10 cellular contexts compared by ENCODE assay signal in the genomic region with DNA sequence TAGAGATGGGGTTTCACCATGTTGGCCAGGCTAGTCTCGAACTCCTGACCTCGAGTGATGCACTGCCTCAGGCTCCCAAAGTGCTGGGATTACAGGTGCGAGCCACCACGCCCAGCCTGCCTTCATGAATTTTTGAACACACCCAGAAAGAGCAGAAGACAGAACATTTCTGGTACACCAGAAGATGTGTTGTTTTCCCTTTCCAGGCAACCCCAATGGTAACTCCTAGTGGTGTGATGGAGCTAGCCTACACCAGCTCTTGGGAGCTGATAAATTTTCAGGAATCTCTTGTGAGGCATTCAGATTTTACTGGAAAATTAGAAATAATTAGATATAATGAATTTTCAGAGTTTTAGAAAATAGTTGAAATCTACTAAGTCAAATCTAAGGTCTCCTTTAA. TPM values are rescaled to one million over a fixed set of nuclear protein-coding genes. Genes with fewer than 3 reads are reported as not detected.
DNase-seq lines count a peak whose midpoint lies in the region; ATAC-seq and TF ChIP-seq lines count a peak whose summit lies in the region.
"Had no signal": no experiment of that assay in that cellular context is flagged by ENCODE, and none has a peak within 500 bp of the region (broad histone marks: within the 10 kb centered on the region; RNA-seq: fewer than 3 reads in every experiment).

No MANE protein-coding gene starts in this region.

- in situ Hi-C loops in HAP-1 (cut with MboI; ENCODE audit: low sequenced_read_pairs): no loop called here

- H3K36me3 Mint-ChIP-seq in Calu3 (ENCODE audit: insufficient read depth, unreplicated experiment) (peaks cover 20% of the 10 kb centered on the region), progenitor cell of endocrine pancreas (ENCODE audit: insufficient read depth) (no peaks in the 10 kb centered on the region)

- H3K4me1 ChIP-seq in ACC112 (ENCODE audit: control insufficient read depth, insufficient read depth, low read length, unreplicated experiment) (no peaks in the 10 kb centered on the region), HAP-1 (peaks cover 9% of the 10 kb centered on the region), ascending aorta (peaks cover 0 to 12% of the 10 kb centered on the region in 2 donors)

- H3K36me3 ChIP-seq in ACC112 (ENCODE audit: insufficient read depth, low read length): no peaks in the 10 kb centered on the region
- no peaks in the 10 kb centered on the region for H3K36me3 ChIP-seq in HAP-1 (replicated peaks)
- no peaks in the 10 kb centered on the region for H3K36me3 ChIP-seq in ascending aorta

- DNase-seq in HAP-1 (ENCODE audit: low spot score in 2 of 2) (no peak), ascending aorta (ENCODE audit: low spot score in 2 of 2) (no peak), myocyte (ENCODE audit: low read depth) (peak; percentile 6), Calu3 (no peak), COLO829 (ENCODE audit: low spot score) (no peak), progenitor cell of endocrine pancreas (ENCODE audit: low spot score, unreplicated experiment) (no peak)
- DNase-seq: SIG-M5; stimulated activated CD4-positive, alpha-beta T cell treated with anti-CD3 and anti-CD28 coated beads, Interleukin-2, amount 100 ng/mL, for 48 hours had no signal

- intact Hi-C loops in ascending aorta (cut with DNase I): loop anchor here (10.0 kb wide), 1 partner anchor 560 kb away; no protein-coding TSS in a partner anchor
- intact Hi-C loops in Calu3 (cut with micrococcal nuclease; ENCODE audit: unreplicated experiment): loop anchor here (5.0 to 10.0 kb wide), 2 partner anchors 63 to 560 kb away; no protein-coding TSS in a partner anchor

- peaks cover 19% of the 10 kb centered on the region for H3K79me2 ChIP-seq in ACC112 (ENCODE audit: control insufficient read depth, insufficient read depth, low read length, unreplicated experiment)

- H3K4me3 ChIP-seq in ACC112 (ENCODE audit: low read depth, low read length) (peak overlapping the region; percentile 87), HAP-1 (peak overlapping the region; percentile 43), ascending aorta (peak overlapping the region; percentile 85 to 86)

- no peak overlapping the region for H3K4me3 Mint-ChIP-seq in Calu3 (ENCODE audit: low read depth, unreplicated experiment)
- H3K4me3 Mint-ChIP-seq in progenitor cell of endocrine pancreas (ENCODE audit: low read depth): no peak overlapping the region

- CTCF ChIA-PET in Calu3 (lab: Charles Lee): no interaction called here

- H3K27me3 ChIP-seq in ACC112 (ENCODE audit: insufficient read depth, low read length): 0 out of 2 replicates have a peak, but pooled peaks cover 5% of the 10 kb centered on the region
- peaks cover 2% of the 10 kb centered on the region; the same call in 1 of the 2 replicates for H3K27me3 ChIP-seq in HAP-1 (ENCODE audit: low read depth)
- no peaks in the 10 kb centered on the region for H3K27me3 ChIP-seq in ascending aorta

- BruUV-seq in Calu3 (replicated peaks; lab: Mats Ljungman, UMichigan): no TSS peak

- TF ChIP-seq CTCF in ascending aorta (IDR thresholded peaks at IDR 0.05) (no peak), Calu3 (IDR thresholded peaks at IDR 0.05; ENCODE audit: unreplicated experiment) (no peak), progenitor cell of endocrine pancreas (IDR thresholded peaks at IDR 0.05; ENCODE audit: unreplicated experiment) (no peak)

- no peaks in the 10 kb centered on the region for H3K9me3 Mint-ChIP-seq in Calu3 (ENCODE audit: low read depth, unreplicated experiment)
- no peaks in the 10 kb centered on the region for H3K9me3 Mint-ChIP-seq in progenitor cell of endocrine pancreas (ENCODE audit: low read depth)

- peaks cover 24% of the 10 kb centered on the region for H3K27me3 Mint-ChIP-seq in Calu3 (ENCODE audit: unreplicated experiment)
- H3K27me3 Mint-ChIP-seq in progenitor cell of endocrine pancreas: peaks cover 23% of the 10 kb centered on the region

- H3K9me3 ChIP-seq in HAP-1 (0 out of 2 replicates have a peak, but pooled peaks cover 3% of the 10 kb centered on the region), ascending aorta (no peaks in the 10 kb centered on the region)

- H3K27ac Mint-ChIP-seq in Calu3 (ENCODE audit: unreplicated experiment) (no peak overlapping the region), progenitor cell of endocrine pancreas (no peak overlapping the region)

- H3K27ac ChIP-seq in ACC112 (ENCODE audit: low read depth, low read length): no peak overlapping the region
- peak overlapping the region in 1 of 2 donors; percentile 98 for H3K27ac ChIP-seq in ascending aorta

- ATAC-seq in HG03469 (IDR thresholded peaks at IDR 0.05; ENCODE audit: unreplicated experiment): no peak

- H3K4me1 Mint-ChIP-seq in Calu3 (ENCODE audit: low read depth, unreplicated experiment) (no peaks in the 10 kb centered on the region), progenitor cell of endocrine pancreas (ENCODE audit: low read depth) (peaks cover 6% of the 10 kb centered on the region)

- H2AFZ ChIP-seq in ACC112 (ENCODE audit: low read length, unreplicated experiment): no peak overlapping the region

RNA-seq across cellular contexts. Expression of a gene that starts 0.9 kb away (rescaled TPM):
- 56.9 TPM for total RNA-seq in ascending aorta
- 9.4 and 17.4 TPM in 2 replicates for total RNA-seq in myocyte
- polyA plus RNA-seq in myocyte (2012): 1.6 TPM
- 7.4 and 8.4 TPM in 2 replicates for total RNA-seq in Calu3 (2022)
- total RNA-seq in progenitor cell of endocrine pancreas: 7.5 and 9.5 TPM in 2 replicates
